12 cellular contexts compared by ENCODE assay signal in the genomic region with DNA sequence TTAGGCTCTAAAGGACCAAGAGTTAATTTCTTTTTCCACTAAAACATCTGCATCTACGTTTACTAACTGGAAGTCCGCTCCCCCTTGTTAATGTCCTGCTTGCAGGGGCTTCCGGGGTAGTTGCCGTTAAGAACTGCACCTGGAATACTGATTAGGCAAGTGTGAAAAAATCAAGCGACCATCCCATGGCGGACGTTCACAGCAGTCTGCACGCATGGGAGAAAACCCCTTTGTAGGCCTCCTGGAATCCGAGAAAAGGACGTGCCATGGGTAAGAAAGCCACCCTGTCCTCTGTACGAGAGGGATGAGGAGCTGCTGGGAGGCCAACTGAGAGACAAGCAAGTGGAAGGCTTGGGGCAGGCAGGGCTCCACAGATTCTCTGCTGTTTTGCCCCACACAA. TPM values are rescaled to one million over a fixed set of nuclear protein-coding genes. Genes with fewer than 3 reads are reported as not detected.
A peak's percentile ranks its signal among the peaks of the same experiment; 100 is the strongest.
DNase-seq lines count a peak whose midpoint lies in the region; ATAC-seq, FAIRE-seq and TF ChIP-seq lines count a peak whose summit lies in the region.
"Had no signal": no experiment of that assay in that cellular context is flagged by ENCODE, and none has a peak within 500 bp of the region (broad histone marks: within the 10 kb centered on the region; RNA-seq: fewer than 3 reads in every experiment).

No MANE protein-coding gene starts in this region.

- H3K9me3 ChIP-seq in K562 (replicated peaks; ENCODE audit: control insufficient read depth, insufficient read depth, low read depth, low read length), result no peaks in the 10 kb centered on the region
- H3K9me3 ChIP-seq: esophagus squamous epithelium had no signal

- no peak overlapping the region for H3K9ac ChIP-seq in K562 (ENCODE audit: insufficient read depth in 1 of 2, low read depth in 2 of 2, low read length in 2 of 2)

- CTCF ChIA-PET in K562 (lab: Yijun Ruan, JAX; ENCODE audit: low intra/inter-chr PET ratio), result no interaction called here

- WGBS in K562 (ENCODE audit: insufficient coverage, low coverage, missing lambda C conversion rate), result 86% methylated on average over 11 of the region's 11 CpGs

- no peaks in the 10 kb centered on the region for H3K9me1 ChIP-seq in K562 (ENCODE audit: control insufficient read depth, insufficient read depth, low read length)

- H3K27me3 Mint-ChIP-seq in GM23338 (ENCODE audit: insufficient read depth, low read depth, poor library complexity) (peaks cover 4% of the 10 kb centered on the region), nephron (ENCODE audit: low read depth) (no peaks in the 10 kb centered on the region)

- POLR2A ChIA-PET in K562 (lab: Yijun Ruan, JAX), result no interaction called here

- peaks cover 8% of the 10 kb centered on the region; the same call in 2 of the 3 replicates for H3K4me1 Mint-ChIP-seq in GM23338
- H3K4me1 Mint-ChIP-seq in nephron, result peaks cover 75% of the 10 kb centered on the region

- intact Hi-C loops in K562 (cut with micrococcal nuclease), result no loop called here

- no peak for TF ChIP-seq EP300 in K562 (IDR thresholded peaks at IDR 0.05; ENCODE audit: low read length)

- no peak for TF ChIP-seq POLR2A in K562 (conservative IDR thresholded peaks at IDR 0.05)

- H3K4me3 ChIP-seq in ACC112 (ENCODE audit: low read depth, low read length) (no peak overlapping the region), GM23338 (no peak overlapping the region), K562 (no peak overlapping the region)
- H3K4me3 ChIP-seq: esophagus squamous epithelium had no signal

- no peaks in the 10 kb centered on the region for H3K9me2 ChIP-seq in GM23338 (ENCODE audit: insufficient read depth)

- H3K9me3 Mint-ChIP-seq in GM23338 (no peaks in the 10 kb centered on the region), nephron (no peaks in the 10 kb centered on the region)

- 0 out of 2 replicates have a peak, but pooled peaks cover 5% of the 10 kb centered on the region for H3F3A ChIP-seq in GM23338 (replicated peaks; ENCODE audit: low read depth)

- H3K27ac ChIP-seq in ACC112 (ENCODE audit: low read depth, low read length) (peak overlapping the region; percentile 73), GM23338 (ENCODE audit: low read depth) (peak overlapping the region; percentile 50), K562 (ENCODE audit: extremely low read depth, low read depth, low read length) (peak overlapping the region; percentile 20; the same call in 1 of the 3 replicates)

- H3K36me3 Mint-ChIP-seq in GM23338 (ENCODE audit: low read depth) (peaks cover 35% of the 10 kb centered on the region; the same call in 2 of the 3 replicates), nephron (ENCODE audit: low read depth) (peaks cover 69% of the 10 kb centered on the region)

- no peak for FAIRE-seq in K562 (lab: Jason Lieb, UNC)

- H3K4me1 ChIP-seq in ACC112 (ENCODE audit: control insufficient read depth, insufficient read depth, low read length, unreplicated experiment), result peaks cover 15% of the 10 kb centered on the region
- 0 out of 2 replicates have a peak, but pooled peaks cover 4% of the 10 kb centered on the region for H3K4me1 ChIP-seq in GM23338 (ENCODE audit: insufficient read depth)
- H3K4me1 ChIP-seq in K562 (replicated peaks in 1 of 2; ENCODE audit: control insufficient read depth in 2 of 2, insufficient read depth in 2 of 2, low read length in 2 of 2), result peaks cover 0 to 9% of the 10 kb centered on the region in 2 experiments; a peak in 1 of 5 replicates

- BruUV-seq in K562 (replicated peaks; lab: Mats Ljungman, UMichigan), result no TSS peak

- H3K36me3 ChIP-seq in ACC112 (ENCODE audit: insufficient read depth, low read length) (peaks cover 27% of the 10 kb centered on the region), GM23338 (ENCODE audit: insufficient read depth) (peaks cover 14% of the 10 kb centered on the region; the same call in 1 of the 2 replicates), K562 (ENCODE audit: control insufficient read depth, insufficient read depth, low read length) (peaks cover 97% of the 10 kb centered on the region)

- H3K79me2 ChIP-seq in ACC112 (ENCODE audit: control insufficient read depth, insufficient read depth, low read length, unreplicated experiment) (peaks cover 4% of the 10 kb centered on the region), GM23338 (replicated peaks; ENCODE audit: insufficient read depth) (no peaks in the 10 kb centered on the region), K562 (ENCODE audit: control insufficient read depth, insufficient read depth, low read length) (no peaks in the 10 kb centered on the region)

- H3K27me3 ChIP-seq in ACC112 (ENCODE audit: insufficient read depth, low read length), result no peaks in the 10 kb centered on the region
- H3K27me3 ChIP-seq in GM23338 (ENCODE audit: insufficient read depth), result no peaks in the 10 kb centered on the region
- H3K27me3 ChIP-seq in K562 (ENCODE audit: control insufficient read depth in 2 of 2, insufficient read depth in 2 of 2, low read length in 2 of 2), result no peaks in the 10 kb centered on the region
- H3K27me3 ChIP-seq: esophagus squamous epithelium had no signal

- H3K4me3 Mint-ChIP-seq in GM23338, result no peak overlapping the region
- H3K4me3 Mint-ChIP-seq in nephron, result no peak overlapping the region

- H3K4me2 ChIP-seq in GM23338 (no peak overlapping the region), K562 (ENCODE audit: insufficient read depth, low read length) (no peak overlapping the region)

- TF ChIP-seq CTCF in GM23338 (conservative IDR thresholded peaks at IDR 0.05; ENCODE audit: low read depth in 2 of 2) (no peak), K562 (IDR thresholded peaks at IDR 0.05 in 2 of 3, conservative IDR thresholded peaks at IDR 0.05 in 1 of 3; ENCODE audit: insufficient read depth in 2 of 3, low read depth in 1 of 3, low read length in 3 of 3) (no peak), nephron (IDR thresholded peaks at IDR 0.05; ENCODE audit: unreplicated experiment in 3 of 3) (no peak)

- in situ Hi-C loops in K562 (cut with MboI), result no loop called here

- no peak for ATAC-seq in GM23338
- ATAC-seq in K562, result no peak
- no peak for ATAC-seq in GM19324 (IDR thresholded peaks at IDR 0.05; ENCODE audit: low FRiP score, unreplicated experiment)
- ATAC-seq in HG03354 (IDR thresholded peaks at IDR 0.05; ENCODE audit: poor library complexity, severe bottlenecking, unreplicated experiment), result no peak

- peaks cover 13% of the 10 kb centered on the region; the same call in 1 of the 2 replicates for H4K20me1 ChIP-seq in GM23338 (replicated peaks; ENCODE audit: insufficient read depth)
- 0 out of 2 replicates have a peak, but pooled peaks cover 4% of the 10 kb centered on the region for H4K20me1 ChIP-seq in K562 (replicated peaks; ENCODE audit: control insufficient read depth, insufficient read depth, low read length)

- peak overlapping the region; percentile 46; the same call in 1 of the 2 replicates for H3K27ac Mint-ChIP-seq in GM23338
- peak overlapping the region; percentile 35 to 74 (median 40) for H3K27ac Mint-ChIP-seq in nephron

- no peak overlapping the region for H2AFZ ChIP-seq in ACC112 (ENCODE audit: low read length, unreplicated experiment)
- no peak overlapping the region for H2AFZ ChIP-seq in GM23338
- H2AFZ ChIP-seq in K562 (ENCODE audit: low read depth, low read length), result no peak overlapping the region

- no peak for TF ChIP-seq RAD21 in K562 (CRISPR knock-in tag; conservative IDR thresholded peaks at IDR 0.05 in 1 of 2, IDR thresholded peaks at IDR 0.05 in 1 of 2)

- DNase-seq in GM23338 (ENCODE audit: low spot score), result no peak
- DNase-seq in K562 (ENCODE audit: extremely low read depth in 1 of 4, low spot score in 3 of 4), result no peak
- no peak for DNase-seq in stimulated activated CD4-positive, alpha-beta T cell treated with anti-CD3 and anti-CD28 coated beads, Interleukin-15, amount 100 ng/mL, for 24 hours
- no peak for DNase-seq in DMS153 treated with DMSO at 0.1 percent for 48 hours (lab: John Stamatoyannopoulos, UW; ENCODE audit: unreplicated experiment)
- DNase-seq: activated CD4-positive, CD25-positive, alpha-beta regulatory T cell; cerebellar nuclear complex; esophagus squamous epithelium; NCI-H345 had no signal

RNA-seq across cellular contexts. Expression of a gene that starts 14.9 kb away (rescaled TPM):
- total RNA-seq in GM23338 (2014; rRNA removed; shearing (Covaris generic)), result 62.6 and 63.3 TPM in 2 replicates
- polyA plus RNA-seq in GM23338 (2016; fragmentation: Nextera tagmentation; extraction: Ambion mirVana), result 19.0 and 20.5 TPM in 2 replicates
- 0.81 and 2.2 TPM in 2 replicates for total RNA-seq in K562 (2011; cell fraction: chromatin; rRNA removed; ENCODE audit: low replicate concordance)
- 1.7 and 2.0 TPM in 2 replicates for total RNA-seq in K562 (2011; cell fraction: nucleolus; rRNA removed)
- total RNA-seq in K562 (2011; cell fraction: nucleoplasm; rRNA removed), result 1.8 and 2.4 TPM in 2 replicates
- total RNA-seq in K562 (2014; rRNA removed), result 1.4 and 2.4 TPM in 2 replicates
- total RNA-seq in K562 (2014; rRNA removed; fragmentation: Illumina TruSeq; extraction: Trizol), result 1.5 and 1.6 TPM in 2 replicates
- 2.8 and 3.0 TPM in 2 replicates for total RNA-seq in K562 (2015; rRNA removed; fragmentation: Illumina TruSeq; extraction: Trizol)
- total RNA-seq in K562 (2021), result 2.0 and 2.9 TPM in 2 replicates
- polyA plus RNA-seq in K562 (2011; rRNA removed), result 2.2 and 2.3 TPM in 2 replicates
- polyA plus RNA-seq in K562 (2011; cell fraction: cytosol; rRNA removed), result 2.3 and 2.9 TPM in 2 replicates
- 1.2 and 2.1 TPM in 2 replicates for polyA plus RNA-seq in K562 (2011; cell fraction: nucleus; rRNA removed)
- 3.0 and 3.7 TPM in 2 replicates for polyA plus RNA-seq in K562 (2012)
- polyA plus RNA-seq in K562 (2014; fragmentation: Illumina TruSeq; extraction: Trizol), result 1.9 and 2.6 TPM in 2 replicates
- under 1 TPM; 0.07 to 0.22 TPM for polyA plus RNA-seq in K562 (2014; fragmentation: Nextera tagmentation; extraction: Ambion mirVana)
- 1.9 and 2.5 TPM in 2 replicates for polyA plus RNA-seq in K562 (2014; rRNA removed)
- polyA minus RNA-seq in K562 (2011; rRNA and poly(A)+ RNA removed), result 1.4 TPM in 2 replicates
- 0.67 and 1.7 TPM in 2 replicates for polyA minus RNA-seq in K562 (2011; cell fraction: cytosol; rRNA and poly(A)+ RNA removed)
- 0.94 and 2.0 TPM in 2 replicates for polyA minus RNA-seq in K562 (2011; cell fraction: nucleus; rRNA and poly(A)+ RNA removed)

RNA-seq across cellular contexts. Expression of a gene that starts 59.5 kb away (rescaled TPM):
- 12.0 and 12.5 TPM in 2 replicates for total RNA-seq in GM23338 (2014; rRNA removed; shearing (Covaris generic))
- polyA plus RNA-seq in GM23338 (2016; fragmentation: Nextera tagmentation; extraction: Ambion mirVana) (6.3 and 6.8 TPM in 2 replicates), K562 (2011; rRNA removed) (32.6 and 35.8 TPM in 2 replicates), K562 (2014; fragmentation: Illumina TruSeq; extraction: Trizol) (27.7 and 29.2 TPM in 2 replicates), K562 (2014; fragmentation: Nextera tagmentation; extraction: Ambion mirVana) (1 to 10 TPM in 1 of 2 experiments, under 1 TPM in 1; 0.66 to 2.3 TPM), K562 (2014; rRNA removed) (22.2 and 32.3 TPM in 2 replicates)
- total RNA-seq in K562 (2011; cell fraction: chromatin; rRNA removed; ENCODE audit: low replicate concordance), result 65.0 and 78.1 TPM in 2 replicates
- 60.9 and 64.0 TPM in 2 replicates for total RNA-seq in K562 (2011; cell fraction: nucleolus; rRNA removed)
- total RNA-seq in K562 (2011; cell fraction: nucleoplasm; rRNA removed), result 65.3 and 87.2 TPM in 2 replicates
- total RNA-seq in K562 (2014; rRNA removed) (26.2 and 32.9 TPM in 2 replicates), K562 (2014; rRNA removed; fragmentation: Illumina TruSeq; extraction: Trizol) (17.8 TPM in 2 replicates), K562 (2015; rRNA removed; fragmentation: Illumina TruSeq; extraction: Trizol) (28.2 and 28.6 TPM in 2 replicates), K562 (2021) (25.4 and 26.2 TPM in 2 replicates)
- 40.2 and 47.6 TPM in 2 replicates for polyA plus RNA-seq in K562 (2011; cell fraction: cytosol; rRNA removed)
- polyA plus RNA-seq in K562 (2011; cell fraction: nucleus; rRNA removed), result 36.3 and 37.9 TPM in 2 replicates
- polyA plus RNA-seq in K562 (2012), result 18.8 and 43.5 TPM in 2 replicates
- 30.8 and 36.2 TPM in 2 replicates for polyA minus RNA-seq in K562 (2011; rRNA and poly(A)+ RNA removed)
- polyA minus RNA-seq in K562 (2011; cell fraction: cytosol; rRNA and poly(A)+ RNA removed), result 13.2 and 22.6 TPM in 2 replicates
- polyA minus RNA-seq in K562 (2011; cell fraction: nucleus; rRNA and poly(A)+ RNA removed), result 14.3 and 22.9 TPM in 2 replicates

Comparison
In these comparisons a context has a peak if more than half of its experiments do, and no peak if none do; other contexts are left out.
1. H3K27ac ChIP-seq: peak in every context shown above with its lines; median percentile 73 in ACC112; 50 in GM23338; 20 in K562.
2. RNA of a gene that starts 14.9 kb away (total RNA-seq): 62.6 to 63.3 TPM in GM23338; 0.81 to 3.0 TPM in K562; every median in the first group is over 10 times any median in the second.